Comparison of ENCODE assay signal across 21 cellular contexts in genomic region chr6:101125380-101125971, GRCh38.
DNase-seq lines count a peak whose midpoint lies in the region; ATAC-seq, FAIRE-seq and TF ChIP-seq lines count a peak whose summit lies in the region.
"Had no signal": no experiment of that assay in that cellular context is flagged by ENCODE, and none has a peak within 500 bp of the region (broad histone marks: within the 10 kb centered on the region; RNA-seq: fewer than 3 reads in every experiment).

No MANE protein-coding gene starts in this region.

- H3K9me3 ChIP-seq in WERI-Rb-1 (ENCODE audit: severe bottlenecking) (peaks cover 4% of the 10 kb centered on the region), HAP-1 (no peaks in the 10 kb centered on the region)

- peak; percentile 23 for FAIRE-seq in GM19239 (lab: Jason Lieb, UNC)

- H3K27ac ChIP-seq in WERI-Rb-1, result no peak overlapping the region
- H3K27ac ChIP-seq: PC-9, RWPE1 had no signal

- TF ChIP-seq CTCF in WERI-Rb-1 (IDR thresholded peaks at IDR 0.05; ENCODE audit: low read depth, low read length), result no peak

- DNase-seq in GM19239 (ENCODE audit: insufficient read length, low spot score), result no peak
- peak; percentile 57 for DNase-seq in NCI-H2171 treated with DMSO at 0.1 percent for 48 hours (lab: John Stamatoyannopoulos, UW)
- no peak for DNase-seq in middle frontal gyrus (ENCODE audit: extremely low spot score, low spot score)
- no peak for DNase-seq in WERI-Rb-1
- DNase-seq in HAP-1 (ENCODE audit: low spot score in 2 of 2), result no peak
- no peak for DNase-seq in GM03348 (ENCODE audit: low spot score)
- DNase-seq: CD4-positive, CD25-positive, alpha-beta regulatory T cell; COR-L47; GOT3; MM.1S; NCI-H1105; NCI-H2081 treated with DMSO at 0.1 percent for 48 hours; NCI-H345; NCI-H524 treated with DMSO at 0.1 percent for 48 hours; PC-9; SIG-M5; T-cell; T-helper 9 cell had no signal

- peaks cover 24% of the 10 kb centered on the region for H3K4me1 ChIP-seq in HAP-1

- in situ Hi-C loops in HAP-1 (cut with MboI; ENCODE audit: low sequenced_read_pairs), result no loop called here

- H3K36me3 ChIP-seq in WERI-Rb-1 (no peaks in the 10 kb centered on the region), HAP-1 (replicated peaks) (no peaks in the 10 kb centered on the region)

- H3K4me3 ChIP-seq in WERI-Rb-1 (ENCODE audit: low read depth, low read length) (no peak overlapping the region), HAP-1 (no peak overlapping the region)
- H3K4me3 ChIP-seq: PC-9 had no signal

- H3K27me3 ChIP-seq in WERI-Rb-1 (ENCODE audit: insufficient read depth, low read depth, severe bottlenecking) (no peaks in the 10 kb centered on the region), HAP-1 (ENCODE audit: low read depth) (no peaks in the 10 kb centered on the region)

- peak; percentile 41 for ATAC-seq in HG02763 (IDR thresholded peaks at IDR 0.05; ENCODE audit: unreplicated experiment)
- ATAC-seq: SK-N-SH treated with all-trans-retinoic acid at 6 μM for 48 hours, T-cell had no signal
